1 cellular context compared by ENCODE assay signal in genomic region chr20:356745-357144, GRCh38.
TF ChIP-seq lines count a peak whose summit lies in the region.

No MANE protein-coding gene starts in this region.

TF ChIP-seq in HepG2, 621 proteins besides CTCF, POLR2A, EP300 and RAD21:
- TF ChIP-seq IKZF5 (CRISPR knock-in tag; IDR thresholded peaks at IDR 0.05): no peak
- 0 out of 2 replicates have a peak, but pooled peaks have one; percentile 42 for TF ChIP-seq ZNF784 (CRISPR knock-in tag; IDR thresholded peaks at IDR 0.05; ENCODE audit: borderline replicate concordance)
- TF ChIP-seq SKIL (CRISPR knock-in tag; IDR thresholded peaks at IDR 0.05; ENCODE audit: borderline replicate concordance): no peak
- no peak for TF ChIP-seq SRY (CRISPR knock-in tag; IDR thresholded peaks at IDR 0.05)
- no peak for TF ChIP-seq PLSCR1 (CRISPR knock-in tag; IDR thresholded peaks at IDR 0.05; ENCODE audit: borderline replicate concordance)
- TF ChIP-seq HOXA9 (CRISPR knock-in tag; IDR thresholded peaks at IDR 0.05; ENCODE audit: borderline replicate concordance): no peak
- TF ChIP-seq REPIN1 (CRISPR knock-in tag; IDR thresholded peaks at IDR 0.05; ENCODE audit: borderline replicate concordance, low read depth): no peak
- TF ChIP-seq KDM2A (CRISPR knock-in tag; IDR thresholded peaks at IDR 0.05; ENCODE audit: borderline replicate concordance, low read depth): no peak
- peak; percentile 61; the same call in 1 of the 2 replicates for TF ChIP-seq ZXDC (CRISPR knock-in tag; IDR thresholded peaks at IDR 0.05)
- no peak for TF ChIP-seq ZMAT3 (CRISPR knock-in tag; conservative IDR thresholded peaks at IDR 0.05)
